Comparison of ENCODE assay signal across 39 cellular contexts in genomic region chr3:189613122-189613521, GRCh38. TPM values are rescaled to one million over a fixed set of nuclear protein-coding genes. Genes with fewer than 3 reads are reported as not detected.
DNase-seq lines count a peak whose midpoint lies in the region; ATAC-seq, FAIRE-seq and TF ChIP-seq lines count a peak whose summit lies in the region.
"Had no signal": no experiment of that assay in that cellular context is flagged by ENCODE, and none has a peak within 500 bp of the region (broad histone marks: within the 10 kb centered on the region; RNA-seq: fewer than 3 reads in every experiment).

No MANE protein-coding gene starts in this region.

- no peak for FAIRE-seq in GM12891 (lab: Jason Lieb, UNC)
- FAIRE-seq: A204.1, A549, D721Med had no signal

- H2BK5ac ChIP-seq in trophoblast cell (ENCODE audit: low read depth, low read length, poor library complexity) = no peak overlapping the region

- no peak for TF ChIP-seq POLR2A in GM12891 (IDR thresholded peaks at IDR 0.05; ENCODE audit: low read depth, low read length)

- no peak overlapping the region for H3K18ac ChIP-seq in trophoblast cell (ENCODE audit: low read length)

- no peak overlapping the region for H3K23ac ChIP-seq in trophoblast cell (ENCODE audit: low read length)

- DNase-seq in Right ventricle myocardium inferior (ENCODE audit: missing footprints) = peak; percentile 67
- no peak for DNase-seq in left cardiac atrium
- no peak for DNase-seq in left lobe of liver (ENCODE audit: low spot score)
- DNase-seq in trophoblast cell = no peak
- no peak for DNase-seq in chondrocyte (ENCODE audit: low spot score)
- DNase-seq in GM12891 (ENCODE audit: insufficient read length, low spot score) = no peak
- DNase-seq: 8988T; ACHN; AML-193; BE2C; C1 segment of cervical spinal cord; Caco-2; Calu3; CD4-positive, alpha-beta memory T cell; CD4-positive, alpha-beta T cell; CD4-positive, CD25-positive, alpha-beta regulatory T cell; CD8-positive, alpha-beta memory T cell; CD8-positive, alpha-beta T cell; COR-L47; DMS 273 treated with DMSO at 0.1 percent for 48 hours; DMS153; DMS53; DMS79; DMS79 treated with DMSO at 0.1 percent for 48 hours; DND-41; EL had no signal

- H3K9me3 ChIP-seq in HEK293 (ENCODE audit: control insufficient read depth, insufficient read depth, low read depth, low read length) (no peaks in the 10 kb centered on the region), trophoblast cell (ENCODE audit: insufficient read depth, low read depth, low read length) (no peaks in the 10 kb centered on the region)
- H3K9me3 ChIP-seq: BE2C, Caco-2 had no signal

- H2BK120ac ChIP-seq in trophoblast cell (ENCODE audit: insufficient read depth, low read length, poor library complexity) = no peak overlapping the region

- no peak overlapping the region for H2BK12ac ChIP-seq in trophoblast cell (ENCODE audit: low read length)

- no peak overlapping the region for H2AFZ ChIP-seq in trophoblast cell (ENCODE audit: insufficient read depth, low read length, poor library complexity)

- TF ChIP-seq CTCF in HEK293 (tag by site-specific recombination; IDR thresholded peaks at IDR 0.05) (no peak), chondrocyte (IDR thresholded peaks at IDR 0.05) (no peak)

- WGBS in trophoblast cell (ENCODE audit: extremely low coverage, insufficient coverage, insufficient read length) = no CpG with 5 or more reads among the region's 1 CpG

- no peak overlapping the region for H3K4me3 ChIP-seq in HEK293 (ENCODE audit: low read depth, low read length)
- H3K4me3 ChIP-seq in trophoblast cell (ENCODE audit: low read depth, low read length) = no peak overlapping the region
- H3K4me3 ChIP-seq: A549; BLaER1; BLaER1 treated with 17β-estradiol and CSF1 and Interleukin-3, amounts not matched to agents 10 nM and 100 nM had no signal

- no peak overlapping the region for H3K27ac ChIP-seq in HEK293 (ENCODE audit: extremely low read depth, low read depth, low read length)
- no peak overlapping the region for H3K27ac ChIP-seq in trophoblast cell (ENCODE audit: low read depth, low read length)
- H3K27ac ChIP-seq: 22Rv1; A549; BLaER1; BLaER1 treated with 17β-estradiol and CSF1 and Interleukin-3, amounts not matched to agents 10 nM and 100 nM; C4-2B had no signal

- POLR2A ChIA-PET in HEK293 (lab: Yijun Ruan, JAX) = no interaction called here

- no peak overlapping the region for H3K4me2 ChIP-seq in trophoblast cell (ENCODE audit: low read length)
- H3K4me2 ChIP-seq: A549; BLaER1; BLaER1 treated with 17β-estradiol and CSF1 and Interleukin-3, amounts not matched to agents 10 nM and 100 nM had no signal

- H3K27me3 ChIP-seq in trophoblast cell (ENCODE audit: insufficient read depth, low read length) = no peaks in the 10 kb centered on the region
- H3K27me3 ChIP-seq: BE2C; BLaER1; BLaER1 treated with 17β-estradiol and CSF1 and Interleukin-3, amounts not matched to agents 10 nM and 100 nM had no signal

- no peaks in the 10 kb centered on the region for H3K79me1 ChIP-seq in trophoblast cell (ENCODE audit: low read length)

- ATAC-seq in Right ventricle myocardium inferior (no peak), left cardiac atrium (no peak), left lobe of liver (peak; percentile 21), HG03432 (IDR thresholded peaks at IDR 0.05; ENCODE audit: unreplicated experiment) (no peak)
- ATAC-seq: A549; CD8-positive, alpha-beta T cell had no signal

- H3K9me3 Mint-ChIP-seq in chondrocyte (ENCODE audit: low read depth) = peaks cover 22% of the 10 kb centered on the region

- no peaks in the 10 kb centered on the region for H3K4me1 Mint-ChIP-seq in chondrocyte (ENCODE audit: low read depth)
- H3K4me1 Mint-ChIP-seq: B cell; CD14-positive monocyte; CD8-positive, alpha-beta memory T cell had no signal

- no peak overlapping the region for H3K9ac ChIP-seq in trophoblast cell (ENCODE audit: low read length)
- H3K9ac ChIP-seq: BLaER1; BLaER1 treated with 17β-estradiol and CSF1 and Interleukin-3, amounts not matched to agents 10 nM and 100 nM had no signal

- H3K4me3 Mint-ChIP-seq in chondrocyte (ENCODE audit: unreplicated experiment) = no peak overlapping the region
- H3K4me3 Mint-ChIP-seq: B cell; CD14-positive monocyte; CD4-positive, alpha-beta memory T cell; CD4-positive, alpha-beta T cell; CD4-positive, CD25-positive, alpha-beta regulatory T cell; CD8-positive, alpha-beta memory T cell; CD8-positive, alpha-beta T cell had no signal

- intact Hi-C loops in Right ventricle myocardium inferior (cut with DNase I) = no loop called here
- intact Hi-C loops in left cardiac atrium (cut with DNase I) = no loop called here

- no peak overlapping the region for H4K8ac ChIP-seq in trophoblast cell (ENCODE audit: low read depth, low read length)

- no peak overlapping the region for H4K91ac ChIP-seq in trophoblast cell (ENCODE audit: low read depth, low read length)

- H3K27ac Mint-ChIP-seq in chondrocyte (ENCODE audit: unreplicated experiment) = no peak overlapping the region
- H3K27ac Mint-ChIP-seq: B cell; CD14-positive monocyte; CD4-positive, alpha-beta memory T cell; CD4-positive, alpha-beta T cell; CD4-positive, CD25-positive, alpha-beta regulatory T cell; CD8-positive, alpha-beta T cell had no signal

- no peak overlapping the region for H3K14ac ChIP-seq in trophoblast cell (ENCODE audit: low read length)

- no peaks in the 10 kb centered on the region for H3K79me2 ChIP-seq in trophoblast cell (ENCODE audit: control insufficient read depth, insufficient read depth, low read length, poor library complexity)

- H3K27me3 Mint-ChIP-seq in chondrocyte (ENCODE audit: low read depth) = peaks cover 16% of the 10 kb centered on the region
- H3K27me3 Mint-ChIP-seq: B cell; CD4-positive, alpha-beta memory T cell; CD4-positive, alpha-beta T cell; CD4-positive, CD25-positive, alpha-beta regulatory T cell had no signal

- H3K36me3 ChIP-seq in HEK293 (ENCODE audit: control insufficient read depth in 2 of 2, insufficient read depth in 1 of 2, low read length in 2 of 2) = no peaks in the 10 kb centered on the region
- no peaks in the 10 kb centered on the region for H3K36me3 ChIP-seq in trophoblast cell (ENCODE audit: control insufficient read depth in 1 of 2, insufficient read depth in 2 of 2, low read length in 2 of 2)
- H3K36me3 ChIP-seq: BE2C; BLaER1; BLaER1 treated with 17β-estradiol and CSF1 and Interleukin-3, amounts not matched to agents 10 nM and 100 nM had no signal

- no peak overlapping the region for H3K4ac ChIP-seq in trophoblast cell (ENCODE audit: low read depth, low read length)

- no peak overlapping the region for H4K12ac ChIP-seq in trophoblast cell (ENCODE audit: low read depth, low read length)

- no peaks in the 10 kb centered on the region for H3K4me1 ChIP-seq in HEK293 (ENCODE audit: control insufficient read depth, insufficient read depth, low read length)
- H3K4me1 ChIP-seq in trophoblast cell (ENCODE audit: control insufficient read depth in 1 of 2, insufficient read depth in 2 of 2, low read length in 2 of 2) = no peaks in the 10 kb centered on the region
- H3K4me1 ChIP-seq: A549, BE2C, Caco-2 had no signal

- H3K36me3 Mint-ChIP-seq in chondrocyte (ENCODE audit: low read depth) = peaks cover 7% of the 10 kb centered on the region
- H3K36me3 Mint-ChIP-seq: CD14-positive monocyte; CD4-positive, alpha-beta memory T cell; CD4-positive, CD25-positive, alpha-beta regulatory T cell; CD8-positive, alpha-beta memory T cell; CD8-positive, alpha-beta T cell had no signal

- peak overlapping the region; percentile 26 for H2AK5ac ChIP-seq in trophoblast cell (ENCODE audit: low read length)

- CTCF ChIA-PET in HEK293 (lab: Yijun Ruan, JAX) = interaction anchor here (0.6 kb wide), 1 partner anchor 1086 kb away, joined by 4 read pairs; no protein-coding TSS in a partner anchor

TF ChIP-seq in HEK293, 187 proteins besides CTCF, POLR2A, EP300 and RAD21:
- peak; percentile 35; the same call in 1 of the 2 replicates for TF ChIP-seq ZNF585B (tag by site-specific recombination; IDR thresholded peaks at IDR 0.05)
- TF ChIP-seq ZNF747 (tag by site-specific recombination; IDR thresholded peaks at IDR 0.05) = no peak

TF ChIP-seq in GM12891, 5 proteins besides CTCF, POLR2A, EP300 and RAD21:
- TF ChIP-seq TAF1 (IDR thresholded peaks at IDR 0.05; ENCODE audit: low read depth, low read length) = no peak
- TF ChIP-seq SPI1 (IDR thresholded peaks at IDR 0.05; ENCODE audit: low read depth, low read length) = no peak
- no peak for TF ChIP-seq PAX5 (IDR thresholded peaks at IDR 0.05; ENCODE audit: insufficient read depth, low read length, severe bottlenecking)
- no peak for TF ChIP-seq POU2F2 (IDR thresholded peaks at IDR 0.05; ENCODE audit: low read depth, low read length)
- TF ChIP-seq POLR2AphosphoS5 (IDR thresholded peaks at IDR 0.05; ENCODE audit: low read depth, low read length) = no peak

RNA-seq across cellular contexts. Expression of gene TP63, which starts 18.1 kb away (rescaled TPM):
- total RNA-seq in Right ventricle myocardium inferior = not detected
- under 1 TPM; 0.31 to 0.35 TPM for total RNA-seq in left cardiac atrium
- 0.05 TPM for total RNA-seq in left lobe of liver
- 14.2 and 14.3 TPM in 2 replicates for polyA plus RNA-seq in trophoblast cell (2013)
- total RNA-seq in chondrocyte = 0.46 TPM in 1 of 3 replicates, not detected in the others
- 4.3 TPM for polyA plus RNA-seq in GM12891 (2012; ENCODE audit: low read depth, missing spikeins)
- total RNA-seq: Calu3; CD8-positive, alpha-beta T cell had no signal
- polyA plus RNA-seq: AG04450, BJ, CD14-positive monocyte had no signal
